Comparison of ENCODE assay signal across 2 cellular contexts in the genomic region with DNA sequence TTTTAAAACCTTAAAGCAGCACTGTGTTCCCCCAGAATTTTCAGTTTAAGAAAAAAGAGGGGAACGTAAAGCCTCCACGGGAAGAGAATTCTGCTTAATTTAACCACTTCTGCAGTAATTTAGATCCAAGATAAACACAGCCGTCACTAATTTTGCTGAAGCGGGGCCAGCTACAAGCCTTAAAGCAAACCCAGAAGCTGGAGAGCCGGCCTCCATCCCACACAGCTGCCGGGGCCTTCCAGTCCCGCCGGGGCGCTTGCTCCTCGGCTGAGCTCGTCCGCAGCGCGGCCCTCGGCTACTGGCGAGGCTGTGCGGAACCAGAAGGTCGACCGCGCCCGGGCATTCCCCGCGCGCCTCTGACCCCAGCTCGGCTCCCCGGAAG.
A peak's percentile ranks its signal among the peaks of the same experiment; 100 is the strongest.
TF ChIP-seq lines count a peak whose summit lies in the region.

No MANE protein-coding gene starts in this region.

TF ChIP-seq in GM12878, 131 proteins besides CTCF, POLR2A, EP300 and RAD21:
- TF ChIP-seq GATAD2B (conservative IDR thresholded peaks at IDR 0.05; ENCODE audit: low read depth) (no peak), YBX1 (IDR thresholded peaks at IDR 0.05) (no peak), BRCA1 (IDR thresholded peaks at IDR 0.05; ENCODE audit: low read depth, low read length) (no peak), RCOR1 (conservative IDR thresholded peaks at IDR 0.05; ENCODE audit: low read depth, low read length) (no peak), HDGF (IDR thresholded peaks at IDR 0.05) (no peak), RBBP5 (conservative IDR thresholded peaks at IDR 0.05) (0 out of 2 replicates have a peak, but pooled peaks have one; percentile 3), MTA2 (IDR thresholded peaks at IDR 0.05; ENCODE audit: low read depth) (no peak), EGR1 (IDR thresholded peaks at IDR 0.05; ENCODE audit: borderline replicate concordance in 1 of 2, low read depth in 2 of 2, low read length in 2 of 2) (no peak), BHLHE40 (IDR thresholded peaks at IDR 0.05; ENCODE audit: borderline replicate concordance in 1 of 2, low read depth in 2 of 2, low read length in 1 of 2) (no peak), CREB1 (IDR thresholded peaks at IDR 0.05; ENCODE audit: low read depth) (no peak), JUND (IDR thresholded peaks at IDR 0.05; ENCODE audit: low read depth, low read length) (no peak), TCF12 (IDR thresholded peaks at IDR 0.05; ENCODE audit: low read depth, low read length) (0 out of 2 replicates have a peak, but pooled peaks have one; percentile 19)
- TF ChIP-seq, protein P1, sequence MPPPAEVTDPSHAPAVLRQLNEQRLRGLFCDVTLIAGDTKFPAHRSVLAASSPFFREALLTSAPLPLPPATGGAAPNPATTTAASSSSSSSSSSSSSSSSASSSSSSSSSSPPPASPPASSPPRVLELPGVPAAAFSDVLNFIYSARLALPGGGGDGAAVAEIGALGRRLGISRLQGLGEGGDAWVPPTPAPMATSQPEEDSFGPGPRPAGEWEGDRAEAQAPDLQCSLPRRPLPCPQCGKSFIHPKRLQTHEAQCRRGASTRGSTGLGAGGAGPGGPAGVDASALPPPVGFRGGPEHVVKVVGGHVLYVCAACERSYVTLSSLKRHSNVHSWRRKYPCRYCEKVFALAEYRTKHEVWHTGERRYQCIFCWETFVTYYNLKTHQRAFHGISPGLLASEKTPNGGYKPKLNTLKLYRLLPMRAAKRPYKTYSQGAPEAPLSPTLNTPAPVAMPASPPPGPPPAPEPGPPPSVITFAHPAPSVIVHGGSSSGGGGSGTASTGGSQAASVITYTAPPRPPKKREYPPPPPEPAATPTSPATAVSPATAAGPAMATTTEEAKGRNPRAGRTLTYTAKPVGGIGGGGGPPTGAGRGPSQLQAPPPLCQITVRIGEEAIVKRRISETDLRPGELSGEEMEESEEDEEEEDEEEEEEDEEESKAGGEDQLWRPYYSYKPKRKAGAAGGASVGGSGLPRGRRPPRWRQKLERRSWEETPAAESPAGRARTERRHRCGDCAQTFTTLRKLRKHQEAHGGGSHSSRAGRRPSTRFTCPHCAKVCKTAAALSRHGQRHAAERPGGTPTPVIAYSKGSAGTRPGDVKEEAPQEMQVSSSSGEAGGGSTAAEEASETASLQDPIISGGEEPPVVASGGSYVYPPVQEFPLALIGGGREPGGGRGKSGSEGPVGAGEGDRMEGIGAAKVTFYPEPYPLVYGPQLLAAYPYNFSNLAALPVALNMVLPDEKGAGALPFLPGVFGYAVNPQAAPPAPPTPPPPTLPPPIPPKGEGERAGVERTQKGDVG (CRISPR knock-in tag; IDR thresholded peaks at IDR 0.05), result no peak

TF ChIP-seq in HepG2, 621 proteins besides CTCF, POLR2A, EP300 and RAD21:
- TF ChIP-seq CBFB (CRISPR knock-in tag; IDR thresholded peaks at IDR 0.05), result 0 out of 2 replicates have a peak, but pooled peaks have one; percentile 33
- TF ChIP-seq, protein P2, sequence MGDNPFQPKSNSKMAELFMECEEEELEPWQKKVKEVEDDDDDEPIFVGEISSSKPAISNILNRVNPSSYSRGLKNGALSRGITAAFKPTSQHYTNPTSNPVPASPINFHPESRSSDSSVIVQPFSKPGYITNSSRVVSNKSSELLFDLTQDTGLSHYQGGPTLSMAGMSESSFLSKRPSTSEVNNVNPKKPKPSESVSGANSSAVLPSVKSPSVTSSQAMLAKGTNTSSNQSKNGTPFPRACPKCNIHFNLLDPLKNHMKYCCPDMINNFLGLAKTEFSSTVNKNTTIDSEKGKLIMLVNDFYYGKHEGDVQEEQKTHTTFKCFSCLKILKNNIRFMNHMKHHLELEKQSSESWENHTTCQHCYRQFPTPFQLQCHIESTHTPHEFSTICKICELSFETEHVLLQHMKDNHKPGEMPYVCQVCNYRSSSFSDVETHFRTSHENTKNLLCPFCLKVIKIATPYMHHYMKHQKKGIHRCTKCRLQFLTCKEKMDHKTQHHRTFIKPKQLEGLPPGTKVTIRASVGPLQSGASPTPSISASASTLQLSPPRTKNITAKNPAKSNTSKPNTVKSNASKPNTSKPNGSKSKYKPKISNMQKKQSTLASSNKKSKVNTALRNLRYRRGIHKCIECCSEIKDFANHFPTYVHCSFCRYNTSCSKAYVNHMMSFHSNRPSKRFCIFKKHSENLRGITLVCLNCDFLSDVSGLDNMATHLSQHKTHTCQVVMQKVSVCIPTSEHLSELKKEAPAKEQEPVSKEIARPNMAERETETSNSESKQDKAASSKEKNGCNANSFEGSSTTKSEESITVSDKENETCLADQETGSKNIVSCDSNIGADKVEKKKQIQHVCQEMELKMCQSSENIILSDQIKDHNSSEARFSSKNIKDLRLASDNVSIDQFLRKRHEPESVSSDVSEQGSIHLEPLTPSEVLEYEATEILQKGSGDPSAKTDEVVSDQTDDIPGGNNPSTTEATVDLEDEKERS (CRISPR knock-in tag; IDR thresholded peaks at IDR 0.05), result no peak
- TF ChIP-seq ZFP90 (CRISPR knock-in tag; IDR thresholded peaks at IDR 0.05; ENCODE audit: borderline replicate concordance), result no peak
- TF ChIP-seq IRF2 (CRISPR knock-in tag; IDR thresholded peaks at IDR 0.05), result no peak
- no peak for TF ChIP-seq ZBTB8A (CRISPR knock-in tag; IDR thresholded peaks at IDR 0.05; ENCODE audit: borderline replicate concordance, low read depth)
- TF ChIP-seq SMAD1 (CRISPR knock-in tag; IDR thresholded peaks at IDR 0.05; ENCODE audit: borderline replicate concordance, low read depth), result no peak
- TF ChIP-seq RBM39 (IDR thresholded peaks at IDR 0.05; ENCODE audit: low read depth, low read length, poor library complexity, severe bottlenecking), result peak; percentile 4
- TF ChIP-seq, protein P3, sequence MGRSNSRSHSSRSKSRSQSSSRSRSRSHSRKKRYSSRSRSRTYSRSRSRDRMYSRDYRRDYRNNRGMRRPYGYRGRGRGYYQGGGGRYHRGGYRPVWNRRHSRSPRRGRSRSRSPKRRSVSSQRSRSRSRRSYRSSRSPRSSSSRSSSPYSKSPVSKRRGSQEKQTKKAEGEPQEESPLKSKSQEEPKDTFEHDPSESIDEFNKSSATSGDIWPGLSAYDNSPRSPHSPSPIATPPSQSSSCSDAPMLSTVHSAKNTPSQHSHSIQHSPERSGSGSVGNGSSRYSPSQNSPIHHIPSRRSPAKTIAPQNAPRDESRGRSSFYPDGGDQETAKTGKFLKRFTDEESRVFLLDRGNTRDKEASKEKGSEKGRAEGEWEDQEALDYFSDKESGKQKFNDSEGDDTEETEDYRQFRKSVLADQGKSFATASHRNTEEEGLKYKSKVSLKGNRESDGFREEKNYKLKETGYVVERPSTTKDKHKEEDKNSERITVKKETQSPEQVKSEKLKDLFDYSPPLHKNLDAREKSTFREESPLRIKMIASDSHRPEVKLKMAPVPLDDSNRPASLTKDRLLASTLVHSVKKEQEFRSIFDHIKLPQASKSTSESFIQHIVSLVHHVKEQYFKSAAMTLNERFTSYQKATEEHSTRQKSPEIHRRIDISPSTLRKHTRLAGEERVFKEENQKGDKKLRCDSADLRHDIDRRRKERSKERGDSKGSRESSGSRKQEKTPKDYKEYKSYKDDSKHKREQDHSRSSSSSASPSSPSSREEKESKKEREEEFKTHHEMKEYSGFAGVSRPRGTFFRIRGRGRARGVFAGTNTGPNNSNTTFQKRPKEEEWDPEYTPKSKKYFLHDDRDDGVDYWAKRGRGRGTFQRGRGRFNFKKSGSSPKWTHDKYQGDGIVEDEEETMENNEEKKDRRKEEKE (IDR thresholded peaks at IDR 0.05), result no peak
- 0 out of 2 replicates have a peak, but pooled peaks have one; percentile 8 for TF ChIP-seq ZNF788 (CRISPR knock-in tag; IDR thresholded peaks at IDR 0.05; ENCODE audit: borderline replicate concordance)
- TF ChIP-seq, protein P4, sequence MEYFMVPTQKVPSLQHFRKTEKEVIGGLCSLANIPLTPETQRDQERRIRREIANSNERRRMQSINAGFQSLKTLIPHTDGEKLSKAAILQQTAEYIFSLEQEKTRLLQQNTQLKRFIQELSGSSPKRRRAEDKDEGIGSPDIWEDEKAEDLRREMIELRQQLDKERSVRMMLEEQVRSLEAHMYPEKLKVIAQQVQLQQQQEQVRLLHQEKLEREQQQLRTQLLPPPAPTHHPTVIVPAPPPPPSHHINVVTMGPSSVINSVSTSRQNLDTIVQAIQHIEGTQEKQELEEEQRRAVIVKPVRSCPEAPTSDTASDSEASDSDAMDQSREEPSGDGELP (IDR thresholded peaks at IDR 0.05; ENCODE audit: borderline replicate concordance, low read depth), result peak; percentile 8; the same call in 1 of the 2 replicates
